32 cellular contexts compared by ENCODE assay signal in the genomic region with DNA sequence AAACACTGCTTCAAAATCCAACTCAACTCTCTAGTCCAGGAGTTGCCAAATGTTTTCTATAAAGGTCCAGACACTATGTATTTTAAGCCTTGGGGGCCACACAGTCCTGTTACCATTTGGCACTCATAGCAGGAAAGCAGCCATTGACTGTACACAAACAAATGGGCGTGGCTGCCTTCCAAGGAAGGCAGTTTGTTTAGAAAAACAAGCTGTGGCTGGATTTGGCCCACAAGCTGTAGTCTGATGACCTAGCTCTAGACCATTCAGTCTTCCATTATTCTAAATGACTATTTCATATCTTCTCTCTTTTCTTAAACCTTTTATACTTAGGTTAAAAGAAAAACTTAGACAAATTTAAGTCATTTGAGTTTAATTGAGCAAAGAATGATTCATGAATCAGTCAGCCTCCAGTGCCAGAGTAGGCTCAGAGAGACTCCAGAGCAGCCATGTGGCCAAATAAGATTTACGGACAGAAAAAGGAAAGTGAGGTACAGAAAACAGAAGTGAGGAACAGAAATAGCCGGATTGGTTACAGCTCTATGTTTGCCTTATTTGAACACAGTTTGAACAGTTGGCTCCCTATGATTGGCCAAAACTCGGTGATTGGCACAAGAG.
A peak's percentile ranks its signal among the peaks of the same experiment; 100 is the strongest.
DNase-seq lines count a peak whose midpoint lies in the region; ATAC-seq, FAIRE-seq and TF ChIP-seq lines count a peak whose summit lies in the region.
"Had no signal": no experiment of that assay in that cellular context is flagged by ENCODE, and none has a peak within 500 bp of the region (broad histone marks: within the 10 kb centered on the region; RNA-seq: fewer than 3 reads in every experiment).

No MANE protein-coding gene starts in this region.

- H3K4me1 ChIP-seq in astrocyte (ENCODE audit: insufficient read depth, low read length) (peaks cover 9% of the 10 kb centered on the region), mesenchymal stem cell (ENCODE audit: control insufficient read depth, insufficient read depth, low read depth, low read length) (no peaks in the 10 kb centered on the region), suprapubic skin (no peaks in the 10 kb centered on the region)
- H3K4me1 ChIP-seq: BLaER1, gastrocnemius medialis, lower lobe of right lung, upper lobe of right lung had no signal

- H3K4me3 Mint-ChIP-seq in astrocyte (ENCODE audit: unreplicated experiment), result no peak overlapping the region
- H3K4me3 Mint-ChIP-seq: activated CD8-positive, alpha-beta memory T cell treated with anti-CD3 and anti-CD28 coated beads, Interleukin-2, amount 10 ng/mL, durations not matched to agents 7 days and 5 days; brain; stimulated activated memory B cell treated with anti-CD40 and anti-IgM and Interleukin-4, amounts not matched to agents 10 μg/mL and 1 μg/mL and 100 μg/mL, for 72 hours had no signal

- no peak for TF ChIP-seq CTCF in astrocyte (IDR thresholded peaks at IDR 0.05; ENCODE audit: insufficient read depth, low read depth, low read length)
- TF ChIP-seq CTCF in suprapubic skin (IDR thresholded peaks at IDR 0.05), result no peak

- FAIRE-seq in astrocyte (lab: Jason Lieb, UNC), result no peak

- H3K4me3 ChIP-seq in astrocyte (ENCODE audit: insufficient read depth, low read depth, low read length) (no peak overlapping the region), mesenchymal stem cell (ENCODE audit: insufficient read depth in 1 of 2, low read depth in 1 of 2, low read length in 2 of 2) (no peak overlapping the region), suprapubic skin (no peak overlapping the region)
- H3K4me3 ChIP-seq: BLaER1, esophagus muscularis mucosa, gastrocnemius medialis, lower lobe of right lung, ovary, upper lobe of right lung had no signal

- no peak overlapping the region for H2BK15ac ChIP-seq in mesenchymal stem cell (ENCODE audit: low read depth, poor library complexity, severe bottlenecking)

- H3K4me1 Mint-ChIP-seq in astrocyte (ENCODE audit: low read depth, unreplicated experiment), result no peaks in the 10 kb centered on the region
- H3K4me1 Mint-ChIP-seq: activated CD8-positive, alpha-beta memory T cell treated with anti-CD3 and anti-CD28 coated beads, Interleukin-2, amount 10 ng/mL, durations not matched to agents 7 days and 5 days; stimulated activated memory B cell treated with anti-CD40 and anti-IgM and Interleukin-4, amounts not matched to agents 10 μg/mL and 1 μg/mL and 100 μg/mL, for 72 hours had no signal

- H3K79me2 ChIP-seq in astrocyte (ENCODE audit: insufficient read depth, low read length), result no peaks in the 10 kb centered on the region

- peaks cover 4% of the 10 kb centered on the region for H3K9me3 Mint-ChIP-seq in astrocyte (ENCODE audit: unreplicated experiment)

- H3K9me3 ChIP-seq in astrocyte (ENCODE audit: insufficient read depth, low read depth, low read length) (peaks cover 1% of the 10 kb centered on the region), mesenchymal stem cell (ENCODE audit: control insufficient read depth, low read length) (peaks cover under 1% of the 10 kb centered on the region), suprapubic skin (peaks cover 7% of the 10 kb centered on the region)
- H3K9me3 ChIP-seq: esophagus muscularis mucosa, gastrocnemius medialis, lower lobe of right lung, ovary, upper lobe of right lung had no signal

- H4K8ac ChIP-seq in mesenchymal stem cell (ENCODE audit: low read length), result no peak overlapping the region

- no peak overlapping the region for H3K27ac Mint-ChIP-seq in astrocyte (ENCODE audit: unreplicated experiment)
- H3K27ac Mint-ChIP-seq: activated CD8-positive, alpha-beta memory T cell treated with anti-CD3 and anti-CD28 coated beads, Interleukin-2, amount 10 ng/mL, durations not matched to agents 7 days and 5 days; stimulated activated memory B cell treated with anti-CD40 and anti-IgM and Interleukin-4, amounts not matched to agents 10 μg/mL and 1 μg/mL and 100 μg/mL, for 72 hours had no signal

- no peak overlapping the region for H3K4ac ChIP-seq in mesenchymal stem cell (ENCODE audit: low read depth in 1 of 2, low read length in 2 of 2)

- no peaks in the 10 kb centered on the region for H3K27me3 ChIP-seq in astrocyte (ENCODE audit: insufficient read depth, low read length)
- no peaks in the 10 kb centered on the region for H3K27me3 ChIP-seq in mesenchymal stem cell (ENCODE audit: control insufficient read depth in 1 of 2, insufficient read depth in 1 of 2, low read length in 2 of 2)
- H3K27me3 ChIP-seq in suprapubic skin, result no peaks in the 10 kb centered on the region
- H3K27me3 ChIP-seq: BLaER1, esophagus muscularis mucosa, gastrocnemius medialis, ovary, upper lobe of right lung had no signal

- H4K20me1 ChIP-seq in astrocyte (ENCODE audit: insufficient read depth, low read length), result no peaks in the 10 kb centered on the region
- H4K20me1 ChIP-seq: BLaER1 had no signal

- no peaks in the 10 kb centered on the region for H3K36me3 ChIP-seq in astrocyte (ENCODE audit: insufficient read depth, low read length)
- no peaks in the 10 kb centered on the region for H3K36me3 ChIP-seq in mesenchymal stem cell (ENCODE audit: control insufficient read depth in 1 of 2, insufficient read depth in 2 of 2, low read depth in 1 of 2, low read length in 2 of 2)
- no peaks in the 10 kb centered on the region for H3K36me3 ChIP-seq in suprapubic skin
- H3K36me3 ChIP-seq: BLaER1, esophagus muscularis mucosa, gastrocnemius medialis, lower lobe of right lung, ovary, upper lobe of right lung had no signal

- no peaks in the 10 kb centered on the region for H3K79me1 ChIP-seq in mesenchymal stem cell (replicated peaks; ENCODE audit: low read length, poor library complexity, severe bottlenecking)

- no peak overlapping the region for H4K91ac ChIP-seq in mesenchymal stem cell (ENCODE audit: low read length)

- H3K36me3 Mint-ChIP-seq in astrocyte (ENCODE audit: low read depth, unreplicated experiment), result no peaks in the 10 kb centered on the region
- H3K36me3 Mint-ChIP-seq: activated CD8-positive, alpha-beta memory T cell treated with anti-CD3 and anti-CD28 coated beads, Interleukin-2, amount 10 ng/mL, durations not matched to agents 7 days and 5 days; brain; stimulated activated memory B cell treated with anti-CD40 and anti-IgM and Interleukin-4, amounts not matched to agents 10 μg/mL and 1 μg/mL and 100 μg/mL, for 72 hours had no signal

- H2AFZ ChIP-seq in astrocyte (ENCODE audit: low read depth, low read length), result no peak overlapping the region
- H2AFZ ChIP-seq in mesenchymal stem cell (ENCODE audit: low read depth, low read length), result no peak overlapping the region

- H3K14ac ChIP-seq in mesenchymal stem cell (ENCODE audit: low read length in 2 of 2), result no peak overlapping the region

- H3K9ac ChIP-seq in astrocyte (ENCODE audit: low read length) (no peak overlapping the region), mesenchymal stem cell (ENCODE audit: low read length) (no peak overlapping the region)
- H3K9ac ChIP-seq: BLaER1 had no signal

- no peak for ATAC-seq in GM19328 (IDR thresholded peaks at IDR 0.05; ENCODE audit: unreplicated experiment)
- ATAC-seq: activated CD4-positive, CD25-positive, alpha-beta regulatory T cell treated with anti-CD3 and anti-CD28 coated beads, Interleukin-2, amount 50 U/mL, for 24 hours; activated CD8-positive, alpha-beta memory T cell treated with anti-CD3 and anti-CD28 coated beads, Interleukin-2, amount 10 ng/mL, durations not matched to agents 7 days and 5 days; gastrocnemius medialis; lower lobe of right lung; stimulated activated memory B cell treated with anti-CD40 and anti-IgM and Interleukin-4, amounts not matched to agents 10 μg/mL and 1 μg/mL and 100 μg/mL, for 72 hours; upper lobe of right lung had no signal

- no peak overlapping the region for H3K23ac ChIP-seq in mesenchymal stem cell (ENCODE audit: low read length in 2 of 2)

- no peaks in the 10 kb centered on the region for H3K27me3 Mint-ChIP-seq in astrocyte (ENCODE audit: low read depth, unreplicated experiment)
- H3K27me3 Mint-ChIP-seq: activated CD8-positive, alpha-beta memory T cell treated with anti-CD3 and anti-CD28 coated beads, Interleukin-2, amount 10 ng/mL, durations not matched to agents 7 days and 5 days; stimulated activated memory B cell treated with anti-CD40 and anti-IgM and Interleukin-4, amounts not matched to agents 10 μg/mL and 1 μg/mL and 100 μg/mL, for 72 hours had no signal

- no peak overlapping the region for H2BK120ac ChIP-seq in mesenchymal stem cell (ENCODE audit: low read depth, low read length)

- no peak for TF ChIP-seq EP300 in suprapubic skin (IDR thresholded peaks at IDR 0.05)

- H2BK5ac ChIP-seq in mesenchymal stem cell (ENCODE audit: low read depth, low read length, poor library complexity, severe bottlenecking), result no peak overlapping the region

- DNase-seq in EL (peak; percentile 12), M059J (ENCODE audit: low read depth) (peak; percentile 19), astrocyte (ENCODE audit: low read depth) (peak; percentile 27), mesenchymal stem cell (peak; percentile 33), activated gamma-delta T cell (lab: John Stamatoyannopoulos, UW) (no peak), DMS153 treated with DMSO at 0.1 percent for 48 hours (lab: John Stamatoyannopoulos, UW; ENCODE audit: unreplicated experiment) (no peak), suprapubic skin (ENCODE audit: low spot score in 2 of 2) (no peak)
- DNase-seq: activated CD4-positive, alpha-beta T cell treated with anti-CD3 and anti-CD28 coated beads, Interleukin-2, amount 50 U/mL, for 4 hours; activated CD8-positive, alpha-beta memory T cell treated with anti-CD3 and anti-CD28 coated beads, Interleukin-2, amount 10 ng/mL, durations not matched to agents 7 days and 5 days; activated naive CD4-positive, alpha-beta T cell; activated T-cell treated with anti-CD3 and anti-CD28 coated beads, Interleukin-2, amount 50 U/mL, for 48 hours; cerebellar nuclear complex; dermis blood vessel endothelial cell; DMS153; gastrocnemius medialis; GF-D8; kidney glomerular epithelial cell; lower lobe of right lung; NCI-H1105 treated with DMSO at 0.1 percent for 48 hours; NCI-H187 treated with DMSO at 0.1 percent for 48 hours; NCI-H2227 treated with DMSO at 0.1 percent for 48 hours; NCI-H774; ovary; retina; upper lobe of right lung had no signal

- no peak overlapping the region for H2AK5ac ChIP-seq in mesenchymal stem cell (ENCODE audit: low read length, severe bottlenecking)

- no peak for TF ChIP-seq POLR2A in suprapubic skin (IDR thresholded peaks at IDR 0.05)

- H2BK12ac ChIP-seq in mesenchymal stem cell (ENCODE audit: low read length in 2 of 2), result no peak overlapping the region

- WGBS in mesenchymal stem cell, result 76% methylated on average over 4 of the region's 4 CpGs
- WGBS in suprapubic skin, result 68% methylated on average over 4 of the region's 4 CpGs

- no peak overlapping the region for H3K27ac ChIP-seq in astrocyte (ENCODE audit: low read depth, low read length)
- H3K27ac ChIP-seq in mesenchymal stem cell (ENCODE audit: low read length, poor library complexity, severe bottlenecking), result no peak overlapping the region
- no peak overlapping the region for H3K27ac ChIP-seq in suprapubic skin
- H3K27ac ChIP-seq: BLaER1, esophagus muscularis mucosa, gastrocnemius medialis, lower lobe of right lung, ovary, RWPE1, upper lobe of right lung had no signal

- H3K4me2 ChIP-seq in astrocyte (ENCODE audit: low read length) (no peak overlapping the region), mesenchymal stem cell (ENCODE audit: low read length, poor library complexity, severe bottlenecking) (no peak overlapping the region)
- H3K4me2 ChIP-seq: BLaER1 had no signal

- H3K18ac ChIP-seq in mesenchymal stem cell (ENCODE audit: low read depth in 1 of 2, low read length in 2 of 2), result no peak overlapping the region

Comparison
In these comparisons a context has a peak if more than half of its experiments do, and no peak if none do; other contexts are left out.
1. DNase-seq: peak in EL (single experiment), M059J (single experiment), astrocyte (single experiment) and mesenchymal stem cell (single experiment); none in activated gamma-delta T cell (single experiment), DMS153 treated with DMSO at 0.1 percent for 48 hours (single experiment) and suprapubic skin (0 of 2).